ENCODE assay signal across 1 cellular context in genomic region chr3:128307029-128307633, GRCh38.
TF ChIP-seq lines count a peak whose summit lies in the region.

No MANE protein-coding gene starts in this region.

TF ChIP-seq in H1, 55 proteins besides CTCF, POLR2A, EP300 and RAD21 (continued from another document):
- TF ChIP-seq TBP (IDR thresholded peaks at IDR 0.05; ENCODE audit: low read depth, low read length) (no peak), CBX8 (IDR thresholded peaks at IDR 0.05; ENCODE audit: borderline replicate concordance, low read depth, low read length) (no peak), RFX5 (IDR thresholded peaks at IDR 0.05; ENCODE audit: borderline replicate concordance, low read depth, low read length) (no peak), KDM5A (IDR thresholded peaks at IDR 0.05; ENCODE audit: low read length) (no peak), ATF2 (IDR thresholded peaks at IDR 0.05; ENCODE audit: low read length) (no peak), JUND (IDR thresholded peaks at IDR 0.05; ENCODE audit: low read length) (no peak)
TF ChIP-seq in H1: peak in this region for 0.
